Comparison of ENCODE assay signal across 9 cellular contexts in the genomic region with DNA sequence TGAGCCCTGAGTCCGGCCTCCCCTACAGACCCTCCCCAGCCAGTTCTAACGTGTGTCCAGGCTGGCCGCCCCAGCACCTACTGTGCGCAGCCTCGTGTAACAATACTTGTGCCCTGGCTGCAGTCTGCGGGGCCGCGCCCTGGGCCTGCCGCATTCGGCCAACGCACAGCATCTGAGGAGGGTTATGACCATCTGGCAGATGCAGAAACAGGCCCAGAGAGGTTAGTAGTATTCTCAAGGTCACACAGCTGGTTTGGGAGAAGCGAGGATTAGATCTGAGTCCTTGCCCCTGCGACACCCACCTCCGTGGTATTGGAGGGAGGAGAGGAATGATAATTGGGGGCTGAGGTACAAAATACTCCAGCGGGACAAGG. TPM values are rescaled to one million over a fixed set of nuclear protein-coding genes. Genes with fewer than 3 reads are reported as not detected.
DNase-seq lines count a peak whose midpoint lies in the region; ATAC-seq, FAIRE-seq and TF ChIP-seq lines count a peak whose summit lies in the region.
"Had no signal": no experiment of that assay in that cellular context is flagged by ENCODE, and none has a peak within 500 bp of the region (broad histone marks: within the 10 kb centered on the region; RNA-seq: fewer than 3 reads in every experiment).

No MANE protein-coding gene starts in this region.

- no peak for DNase-seq in activated naive CD4-positive, alpha-beta T cell (lab: John Stamatoyannopoulos, UW)
- DNase-seq in astrocyte (ENCODE audit: low read depth): no peak
- no peak for DNase-seq in kidney
- DNase-seq in suprapubic skin (ENCODE audit: low spot score in 2 of 2): no peak
- DNase-seq in activated CD8-positive, alpha-beta memory T cell treated with anti-CD3 and anti-CD28 coated beads for 24 hours: no peak
- no peak for DNase-seq in NCI-H2107 treated with DMSO at 0.1 percent for 48 hours (lab: John Stamatoyannopoulos, UW; ENCODE audit: unreplicated experiment)

- FAIRE-seq in astrocyte (lab: Jason Lieb, UNC) (no peak), kidney (lab: Jason Lieb, UNC) (no peak)
- FAIRE-seq: frontal cortex had no signal

- peaks cover 41% of the 10 kb centered on the region for H3K4me1 ChIP-seq in astrocyte (ENCODE audit: insufficient read depth, low read length)
- peaks cover 17 to 28% of the 10 kb centered on the region in 2 donors for H3K4me1 ChIP-seq in kidney (ENCODE audit: control insufficient read depth in 1 of 2, insufficient read depth in 1 of 2, low read depth in 1 of 2, low read length in 2 of 2)
- H3K4me1 ChIP-seq in suprapubic skin: peaks cover 52% of the 10 kb centered on the region

- peaks cover 24% of the 10 kb centered on the region for H3K4me1 Mint-ChIP-seq in activated naive CD4-positive, alpha-beta T cell treated with anti-CD3 and anti-CD28 coated beads, Interleukin-2, amount 50 U/mL, for 24 hours
- H3K4me1 Mint-ChIP-seq in astrocyte (ENCODE audit: low read depth, unreplicated experiment): peaks cover 41% of the 10 kb centered on the region

- peak overlapping the region; percentile 89 for H3K9ac ChIP-seq in astrocyte (ENCODE audit: low read length)
- peak overlapping the region; percentile 57 to 100 for H3K9ac ChIP-seq in kidney (ENCODE audit: low read length in 2 of 2)

- TF ChIP-seq EP300 in suprapubic skin (IDR thresholded peaks at IDR 0.05): no peak

- no peaks in the 10 kb centered on the region for H3K36me3 Mint-ChIP-seq in activated naive CD4-positive, alpha-beta T cell treated with anti-CD3 and anti-CD28 coated beads, Interleukin-2, amount 50 U/mL, for 24 hours
- H3K36me3 Mint-ChIP-seq in astrocyte (ENCODE audit: low read depth, unreplicated experiment): peaks cover 5% of the 10 kb centered on the region

- intact Hi-C loops in kidney (cut with DNase I): no loop called here

- H3K27ac ChIP-seq in astrocyte (ENCODE audit: low read depth, low read length): peak overlapping the region; percentile 84
- H3K27ac ChIP-seq in kidney (ENCODE audit: low read depth in 2 of 2, low read length in 2 of 2): peak overlapping the region; percentile 93 to 97
- H3K27ac ChIP-seq in suprapubic skin: peak overlapping the region; percentile 78

- 4% methylated on average over 13 of the region's 15 CpGs for WGBS in suprapubic skin

- H4K20me1 ChIP-seq in astrocyte (ENCODE audit: insufficient read depth, low read length): peaks cover 39% of the 10 kb centered on the region

- no peak for TF ChIP-seq CTCF in astrocyte (IDR thresholded peaks at IDR 0.05; ENCODE audit: insufficient read depth, low read depth, low read length)
- TF ChIP-seq CTCF in kidney (IDR thresholded peaks at IDR 0.05; ENCODE audit: borderline replicate concordance, extremely low read depth, insufficient read depth): no peak
- TF ChIP-seq CTCF in suprapubic skin (IDR thresholded peaks at IDR 0.05): no peak

- peaks cover 55% of the 10 kb centered on the region for H3K79me2 ChIP-seq in astrocyte (ENCODE audit: insufficient read depth, low read length)

- H2AFZ ChIP-seq in astrocyte (ENCODE audit: low read depth, low read length): peak overlapping the region; percentile 74

- TF ChIP-seq POLR2A in suprapubic skin (IDR thresholded peaks at IDR 0.05): no peak

- H3K9me3 Mint-ChIP-seq in activated naive CD4-positive, alpha-beta T cell treated with anti-CD3 and anti-CD28 coated beads, Interleukin-2, amount 50 U/mL, for 24 hours: no peaks in the 10 kb centered on the region
- H3K9me3 Mint-ChIP-seq in astrocyte (ENCODE audit: unreplicated experiment): peaks cover under 1% of the 10 kb centered on the region

- H3K27ac Mint-ChIP-seq in activated naive CD4-positive, alpha-beta T cell treated with anti-CD3 and anti-CD28 coated beads, Interleukin-2, amount 50 U/mL, for 24 hours: peak overlapping the region; percentile 80
- peak overlapping the region; percentile 94 for H3K27ac Mint-ChIP-seq in astrocyte (ENCODE audit: unreplicated experiment)

- peak overlapping the region; percentile 87 for H3K4me3 Mint-ChIP-seq in activated naive CD4-positive, alpha-beta T cell treated with anti-CD3 and anti-CD28 coated beads, Interleukin-2, amount 50 U/mL, for 24 hours
- H3K4me3 Mint-ChIP-seq in astrocyte (ENCODE audit: unreplicated experiment): peak overlapping the region; percentile 94

- H3K27me3 ChIP-seq in astrocyte (ENCODE audit: insufficient read depth, low read length) (no peaks in the 10 kb centered on the region), suprapubic skin (no peaks in the 10 kb centered on the region)

- H3K4me2 ChIP-seq in astrocyte (ENCODE audit: low read length): peak overlapping the region; percentile 98

- H3K27me3 Mint-ChIP-seq in activated naive CD4-positive, alpha-beta T cell treated with anti-CD3 and anti-CD28 coated beads, Interleukin-2, amount 50 U/mL, for 24 hours: peaks cover 9% of the 10 kb centered on the region
- H3K27me3 Mint-ChIP-seq in astrocyte (ENCODE audit: low read depth, unreplicated experiment): peaks cover 8% of the 10 kb centered on the region

- ATAC-seq in HG02798 (IDR thresholded peaks at IDR 0.05; ENCODE audit: poor library complexity, unreplicated experiment): no peak

- no peaks in the 10 kb centered on the region for H3K36me3 ChIP-seq in astrocyte (ENCODE audit: insufficient read depth, low read length)
- H3K36me3 ChIP-seq in kidney (ENCODE audit: control insufficient read depth in 1 of 2, insufficient read depth in 2 of 2, low read length in 2 of 2): no peaks in the 10 kb centered on the region
- H3K36me3 ChIP-seq in suprapubic skin: no peaks in the 10 kb centered on the region

- peak overlapping the region; percentile 71 for H3K4me3 ChIP-seq in astrocyte (ENCODE audit: insufficient read depth, low read depth, low read length)
- H3K4me3 ChIP-seq in kidney (ENCODE audit: low read length in 2 of 2): peak overlapping the region; percentile 70 to 97
- H3K4me3 ChIP-seq in suprapubic skin: peak overlapping the region; percentile 87

- H3K9me3 ChIP-seq in astrocyte (ENCODE audit: insufficient read depth, low read depth, low read length) (no peaks in the 10 kb centered on the region), kidney (ENCODE audit: control insufficient read depth in 1 of 2, low read length in 2 of 2) (no peaks in the 10 kb centered on the region), suprapubic skin (no peaks in the 10 kb centered on the region)

RNA-seq across cellular contexts. Expression of a gene that starts 1.0 kb away (rescaled TPM):
- total RNA-seq in astrocyte: 94.5 and 116 TPM in 2 replicates
- 116 TPM for total RNA-seq in kidney
- polyA plus RNA-seq in kidney (ENCODE audit: insufficient read depth, low read depth, low replicate concordance): 60.9 TPM
- total RNA-seq in suprapubic skin: 10 to 100 TPM; 20.6 to 41.5 (median 28.3) TPM

RNA-seq across cellular contexts. Expression of a gene that starts 32.7 kb away (rescaled TPM):
- total RNA-seq in astrocyte (25.5 and 26.8 TPM in 2 replicates), kidney (42.6 TPM), suprapubic skin (10 to 100 TPM; 36.2 to 50.1 (median 46.9) TPM)
- polyA plus RNA-seq in kidney (ENCODE audit: insufficient read depth, low read depth, low replicate concordance): 20.4 TPM

RNA-seq across cellular contexts. Expression of a gene that starts 46.3 kb away (rescaled TPM):
- total RNA-seq in astrocyte (not detected in 2 replicates), kidney (not detected), suprapubic skin (not detected)
- polyA plus RNA-seq in kidney (ENCODE audit: insufficient read depth, low read depth, low replicate concordance): 2.7 TPM
- total RNA-seq: frontal cortex had no signal

RNA-seq across cellular contexts. Expression of a gene that starts 48.7 kb away (rescaled TPM):
- 114 TPM in 2 replicates for total RNA-seq in astrocyte
- 100 TPM for total RNA-seq in kidney
- 208 TPM for polyA plus RNA-seq in kidney (ENCODE audit: insufficient read depth, low read depth, low replicate concordance)
- 100 to 1,000 TPM in 3 of 4 donors, 10 to 100 TPM in 1; 90.0 to 134 (median 110) TPM for total RNA-seq in suprapubic skin
